In the genomic region with DNA sequence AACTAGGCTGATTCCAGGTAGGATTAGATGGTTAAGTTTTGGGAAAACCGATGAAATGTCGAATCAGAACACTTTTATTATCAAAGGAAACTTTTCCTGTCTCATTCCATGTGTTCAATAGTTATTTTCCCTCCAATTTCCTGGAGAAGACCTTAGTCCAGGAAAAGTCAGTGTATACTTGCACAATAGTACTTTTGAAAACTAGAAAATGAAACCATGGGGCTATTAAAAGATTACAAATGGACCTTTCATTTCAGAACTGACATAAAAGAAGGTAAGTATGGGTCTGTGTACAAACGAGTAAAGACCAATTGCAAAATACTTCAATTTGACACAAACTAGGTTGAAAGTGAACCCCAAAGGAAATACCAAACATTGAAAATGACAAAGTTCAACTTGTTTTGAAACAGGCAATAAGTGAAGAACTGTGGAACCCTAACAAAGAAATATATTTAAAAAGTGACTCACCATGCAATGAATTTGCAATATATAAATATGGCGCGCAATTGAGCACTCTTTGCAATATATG, we compare ENCODE assay signal across 1 cellular context.
TF ChIP-seq lines count a peak whose summit lies in the region.

No MANE protein-coding gene starts in this region.

TF ChIP-seq in HepG2, 621 proteins besides CTCF, POLR2A, EP300 and RAD21 (continued from another document and continues in another):
- TF ChIP-seq ZNF609 (CRISPR knock-in tag; IDR thresholded peaks at IDR 0.05; ENCODE audit: borderline replicate concordance) (no peak), TGIF2 (CRISPR knock-in tag; IDR thresholded peaks at IDR 0.05) (peak; percentile 70; the same call in 1 of the 2 replicates), FLYWCH1 (CRISPR knock-in tag; IDR thresholded peaks at IDR 0.05) (no peak), AKAP8 (CRISPR knock-in tag; IDR thresholded peaks at IDR 0.05) (no peak), NFKBIZ (CRISPR knock-in tag; IDR thresholded peaks at IDR 0.05) (no peak), RARA (CRISPR knock-in tag; IDR thresholded peaks at IDR 0.05) (peak; percentile 53), RBFOX2 (IDR thresholded peaks at IDR 0.05; ENCODE audit: low read depth, low read length) (peak; percentile 40; the same call in 1 of the 2 replicates), NR2F6 (IDR thresholded peaks at IDR 0.05) (peak; percentile 21; the same call in 1 of the 2 replicates), NR2F6 (CRISPR knock-in tag; IDR thresholded peaks at IDR 0.05) (no peak), ELF3 (CRISPR knock-in tag; IDR thresholded peaks at IDR 0.05) (peak; percentile 35; the same call in 1 of the 2 replicates), FOXP4 (CRISPR knock-in tag; IDR thresholded peaks at IDR 0.05) (peak; percentile 23; the same call in 1 of the 2 replicates), ZNF264 (CRISPR knock-in tag; IDR thresholded peaks at IDR 0.05) (0 out of 2 replicates have a peak, but pooled peaks have one; percentile 49), ZSCAN9 (CRISPR knock-in tag; IDR thresholded peaks at IDR 0.05; ENCODE audit: borderline replicate concordance) (0 out of 2 replicates have a peak, but pooled peaks have one; percentile 15), STAG1 (CRISPR knock-in tag; IDR thresholded peaks at IDR 0.05) (no peak), HNF4A (CRISPR knock-in tag; IDR thresholded peaks at IDR 0.05) (peak; percentile 71), TCF7 (IDR thresholded peaks at IDR 0.05; ENCODE audit: low read depth) (peak; percentile 70; the same call in 1 of the 2 replicates), FOXP1 (IDR thresholded peaks at IDR 0.05) (no peak), FOXP1 (CRISPR knock-in tag; IDR thresholded peaks at IDR 0.05) (peak; percentile 51; the same call in 1 of the 2 replicates), CAMTA2 (CRISPR knock-in tag; IDR thresholded peaks at IDR 0.05; ENCODE audit: borderline replicate concordance) (no peak), KDM6A (CRISPR knock-in tag; IDR thresholded peaks at IDR 0.05; ENCODE audit: low read depth) (0 out of 2 replicates have a peak, but pooled peaks have one; percentile 24), MBNL3 (CRISPR knock-in tag; conservative IDR thresholded peaks at IDR 0.05) (no peak), ZKSCAN8 (CRISPR knock-in tag; IDR thresholded peaks at IDR 0.05; ENCODE audit: borderline replicate concordance) (peak; percentile 11; the same call in 1 of the 2 replicates), ZNF12 (CRISPR knock-in tag; IDR thresholded peaks at IDR 0.05) (peak; percentile 81), ISL2 (CRISPR knock-in tag; IDR thresholded peaks at IDR 0.05) (peak; percentile 82), DPF2 (CRISPR knock-in tag; IDR thresholded peaks at IDR 0.05; ENCODE audit: borderline replicate concordance, low read depth) (no peak), ZNF75D (CRISPR knock-in tag; IDR thresholded peaks at IDR 0.05; ENCODE audit: borderline replicate concordance) (no peak), PAX8 (CRISPR knock-in tag; IDR thresholded peaks at IDR 0.05; ENCODE audit: borderline replicate concordance) (no peak), MAFF (IDR thresholded peaks at IDR 0.05; ENCODE audit: low read depth, low read length) (no peak), ZGPAT (CRISPR knock-in tag; IDR thresholded peaks at IDR 0.05) (0 out of 2 replicates have a peak, but pooled peaks have one; percentile 17), ZNF777 (CRISPR knock-in tag; IDR thresholded peaks at IDR 0.05) (no peak), TRIM22 (IDR thresholded peaks at IDR 0.05) (no peak), THAP11 (CRISPR knock-in tag; IDR thresholded peaks at IDR 0.05) (no peak), NCOR1 (IDR thresholded peaks at IDR 0.05; ENCODE audit: borderline replicate concordance, low read length) (peak; percentile 85), CEBPB (IDR thresholded peaks at IDR 0.05; ENCODE audit: borderline replicate concordance, low read depth, low read length) (peak; percentile 73), SNAPC2 (CRISPR knock-in tag; IDR thresholded peaks at IDR 0.05) (0 out of 2 replicates have a peak, but pooled peaks have one; percentile 15), U2AF1 (optimal IDR thresholded peaks at IDR 0.05; ENCODE audit: low read depth, low read length) (no peak), ZNF652 (CRISPR knock-in tag; IDR thresholded peaks at IDR 0.05; ENCODE audit: borderline replicate concordance, low read depth) (no peak), CREM (IDR thresholded peaks at IDR 0.05) (peak; percentile 75), CREM (CRISPR knock-in tag; IDR thresholded peaks at IDR 0.05) (no peak), CREB1 (IDR thresholded peaks at IDR 0.05) (no peak), CREB1 (CRISPR knock-in tag; IDR thresholded peaks at IDR 0.05) (peak; percentile 65), SKIL (CRISPR knock-in tag; IDR thresholded peaks at IDR 0.05; ENCODE audit: borderline replicate concordance) (no peak), CEBPG (CRISPR knock-in tag; IDR thresholded peaks at IDR 0.05) (peak; percentile 89), ZMAT3 (CRISPR knock-in tag; conservative IDR thresholded peaks at IDR 0.05) (no peak), SOX6 (IDR thresholded peaks at IDR 0.05) (no peak), SOX6 (CRISPR knock-in tag; IDR thresholded peaks at IDR 0.05) (peak; percentile 60; the same call in 1 of the 2 replicates), IRF1 (CRISPR knock-in tag; IDR thresholded peaks at IDR 0.05; ENCODE audit: low read depth) (no peak)
- TF ChIP-seq, protein P1, sequence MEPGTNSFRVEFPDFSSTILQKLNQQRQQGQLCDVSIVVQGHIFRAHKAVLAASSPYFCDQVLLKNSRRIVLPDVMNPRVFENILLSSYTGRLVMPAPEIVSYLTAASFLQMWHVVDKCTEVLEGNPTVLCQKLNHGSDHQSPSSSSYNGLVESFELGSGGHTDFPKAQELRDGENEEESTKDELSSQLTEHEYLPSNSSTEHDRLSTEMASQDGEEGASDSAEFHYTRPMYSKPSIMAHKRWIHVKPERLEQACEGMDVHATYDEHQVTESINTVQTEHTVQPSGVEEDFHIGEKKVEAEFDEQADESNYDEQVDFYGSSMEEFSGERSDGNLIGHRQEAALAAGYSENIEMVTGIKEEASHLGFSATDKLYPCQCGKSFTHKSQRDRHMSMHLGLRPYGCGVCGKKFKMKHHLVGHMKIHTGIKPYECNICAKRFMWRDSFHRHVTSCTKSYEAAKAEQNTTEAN (CRISPR knock-in tag; conservative IDR thresholded peaks at IDR 0.05) = no peak
- TF ChIP-seq, protein P2, sequence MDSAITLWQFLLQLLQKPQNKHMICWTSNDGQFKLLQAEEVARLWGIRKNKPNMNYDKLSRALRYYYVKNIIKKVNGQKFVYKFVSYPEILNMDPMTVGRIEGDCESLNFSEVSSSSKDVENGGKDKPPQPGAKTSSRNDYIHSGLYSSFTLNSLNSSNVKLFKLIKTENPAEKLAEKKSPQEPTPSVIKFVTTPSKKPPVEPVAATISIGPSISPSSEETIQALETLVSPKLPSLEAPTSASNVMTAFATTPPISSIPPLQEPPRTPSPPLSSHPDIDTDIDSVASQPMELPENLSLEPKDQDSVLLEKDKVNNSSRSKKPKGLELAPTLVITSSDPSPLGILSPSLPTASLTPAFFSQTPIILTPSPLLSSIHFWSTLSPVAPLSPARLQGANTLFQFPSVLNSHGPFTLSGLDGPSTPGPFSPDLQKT (CRISPR knock-in tag; IDR thresholded peaks at IDR 0.05; ENCODE audit: borderline replicate concordance) = no peak
- TF ChIP-seq, protein P3, sequence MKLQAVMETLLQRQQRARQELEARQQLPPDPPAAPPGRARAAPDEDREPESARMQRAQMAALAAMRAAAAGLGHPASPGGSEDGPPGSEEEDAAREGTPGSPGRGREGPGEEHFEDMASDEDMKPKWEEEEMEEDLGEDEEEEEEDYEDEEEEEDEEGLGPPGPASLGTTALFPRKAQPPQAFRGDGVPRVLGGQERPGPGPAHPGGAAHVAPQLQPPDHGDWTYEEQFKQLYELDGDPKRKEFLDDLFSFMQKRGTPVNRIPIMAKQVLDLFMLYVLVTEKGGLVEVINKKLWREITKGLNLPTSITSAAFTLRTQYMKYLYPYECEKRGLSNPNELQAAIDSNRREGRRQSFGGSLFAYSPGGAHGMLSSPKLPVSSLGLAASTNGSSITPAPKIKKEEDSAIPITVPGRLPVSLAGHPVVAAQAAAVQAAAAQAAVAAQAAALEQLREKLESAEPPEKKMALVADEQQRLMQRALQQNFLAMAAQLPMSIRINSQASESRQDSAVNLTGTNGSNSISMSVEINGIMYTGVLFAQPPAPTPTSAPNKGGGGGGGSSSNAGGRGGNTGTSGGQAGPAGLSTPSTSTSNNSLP (IDR thresholded peaks at IDR 0.05; ENCODE audit: low read depth, low read length) = 0 out of 2 replicates have a peak, but pooled peaks have one; percentile 33
